In genomic region chr6:158439255-158439654, GRCh38 we compare ENCODE assay signal across 12 cellular contexts.
DNase-seq lines count a peak whose midpoint lies in the region; ATAC-seq and TF ChIP-seq lines count a peak whose summit lies in the region.
"Had no signal": no experiment of that assay in that cellular context is flagged by ENCODE, and none has a peak within 500 bp of the region (broad histone marks: within the 10 kb centered on the region; RNA-seq: fewer than 3 reads in every experiment).

No MANE protein-coding gene starts in this region.

- no peaks in the 10 kb centered on the region for H3K36me3 Mint-ChIP-seq in activated CD4-positive, alpha-beta T cell treated with anti-CD3 and anti-CD28 coated beads, Interleukin-2, amount 10 ng/mL, durations not matched to agents 24 days and 14 days (ENCODE audit: low read depth)
- peaks cover 0 to 36% (median 23%) of the 10 kb centered on the region in 5 donors for H3K36me3 Mint-ChIP-seq in naive thymus-derived CD4-positive, alpha-beta T cell

- no peaks in the 10 kb centered on the region for H3K27me3 ChIP-seq in naive thymus-derived CD4-positive, alpha-beta T cell (ENCODE audit: control insufficient read depth in 2 of 2, insufficient read depth in 2 of 2, low read length in 2 of 2)
- H3K27me3 ChIP-seq: BLaER1 treated with 17β-estradiol and CSF1 and Interleukin-3, amounts not matched to agents 10 nM and 100 nM had no signal

- in situ Hi-C loops in G401 (cut with HindIII; ENCODE audit: low sequenced_read_pairs), result no loop called here

- H3K4me3 ChIP-seq in naive thymus-derived CD4-positive, alpha-beta T cell (ENCODE audit: low read length), result no peak overlapping the region
- no peak overlapping the region for H3K4me3 ChIP-seq in foreskin fibroblast (ENCODE audit: low read depth in 1 of 2, low read length in 2 of 2)
- H3K4me3 ChIP-seq: BLaER1 treated with 17β-estradiol and CSF1 and Interleukin-3, amounts not matched to agents 10 nM and 100 nM had no signal

- no peaks in the 10 kb centered on the region for H3K9me3 ChIP-seq in naive thymus-derived CD4-positive, alpha-beta T cell (ENCODE audit: control insufficient read depth in 2 of 3, low read length in 3 of 3)
- H3K9me3 ChIP-seq: BLaER1 treated with 17β-estradiol and CSF1 and Interleukin-3, amounts not matched to agents 10 nM and 100 nM had no signal

- ATAC-seq in GM18499 (IDR thresholded peaks at IDR 0.05; ENCODE audit: insufficient read depth, unreplicated experiment) (peak; percentile 88), GM21390 (IDR thresholded peaks at IDR 0.05; ENCODE audit: unreplicated experiment) (peak; percentile 97), HG03139 (IDR thresholded peaks at IDR 0.05; ENCODE audit: unreplicated experiment) (peak; percentile 94)
- ATAC-seq in naive thymus-derived CD4-positive, alpha-beta T cell, result no peak
- ATAC-seq: activated CD4-positive, alpha-beta T cell treated with anti-CD3 and anti-CD28 coated beads for 36 hours; HCT116 had no signal

- no peaks in the 10 kb centered on the region for H3K4me1 ChIP-seq in naive thymus-derived CD4-positive, alpha-beta T cell (ENCODE audit: control insufficient read depth in 2 of 2, insufficient read depth in 2 of 2, low read length in 2 of 2)

- DNase-seq in RPMI8226, result peak; percentile 72
- no peak for DNase-seq in activated CD4-positive, alpha-beta T cell treated with anti-CD3 and anti-CD28 coated beads, Interleukin-2, amount 10 ng/mL, durations not matched to agents 24 days and 14 days
- DNase-seq in G401 (ENCODE audit: low spot score), result no peak
- DNase-seq in naive thymus-derived CD4-positive, alpha-beta T cell, result no peak
- DNase-seq in foreskin fibroblast, result no peak
- DNase-seq: activated CD4-positive, alpha-beta T cell treated with anti-CD3 and anti-CD28 coated beads for 36 hours; NCI-H524 treated with DMSO at 0.1 percent for 48 hours had no signal

- POLR2A ChIA-PET in naive thymus-derived CD4-positive, alpha-beta T cell (lab: Charles Lee), result no interaction called here

- no peaks in the 10 kb centered on the region for H3K9me3 Mint-ChIP-seq in activated CD4-positive, alpha-beta T cell treated with anti-CD3 and anti-CD28 coated beads, Interleukin-2, amount 10 ng/mL, durations not matched to agents 24 days and 14 days
- no peaks in the 10 kb centered on the region for H3K9me3 Mint-ChIP-seq in naive thymus-derived CD4-positive, alpha-beta T cell

- no peak overlapping the region for H3K4me3 Mint-ChIP-seq in activated CD4-positive, alpha-beta T cell treated with anti-CD3 and anti-CD28 coated beads, Interleukin-2, amount 10 ng/mL, durations not matched to agents 24 days and 14 days
- H3K4me3 Mint-ChIP-seq in naive thymus-derived CD4-positive, alpha-beta T cell, result no peak overlapping the region
- H3K4me3 Mint-ChIP-seq: activated CD4-positive, alpha-beta T cell treated with anti-CD3 and anti-CD28 coated beads for 36 hours had no signal

- CTCF ChIA-PET in naive thymus-derived CD4-positive, alpha-beta T cell (lab: Charles Lee), result interaction anchor here (0.5 to 1.2 kb wide), 2 partner anchors 23 to 219 kb away, joined by 3 to 5 read pairs; no protein-coding TSS in a partner anchor

- peaks cover 3% of the 10 kb centered on the region for H3K4me1 Mint-ChIP-seq in activated CD4-positive, alpha-beta T cell treated with anti-CD3 and anti-CD28 coated beads, Interleukin-2, amount 10 ng/mL, durations not matched to agents 24 days and 14 days
- H3K4me1 Mint-ChIP-seq in naive thymus-derived CD4-positive, alpha-beta T cell, result peaks cover 0 to 7% (median 4%) of the 10 kb centered on the region in 7 donors
- H3K4me1 Mint-ChIP-seq: activated CD4-positive, alpha-beta T cell treated with anti-CD3 and anti-CD28 coated beads for 36 hours had no signal

- H3K36me3 ChIP-seq in naive thymus-derived CD4-positive, alpha-beta T cell (ENCODE audit: control insufficient read depth in 2 of 3, insufficient read depth in 3 of 3, low read length in 3 of 3), result peaks cover 0 to 7% (median 0%) of the 10 kb centered on the region in 3 experiments

- H3K27ac ChIP-seq in naive thymus-derived CD4-positive, alpha-beta T cell (ENCODE audit: low read depth, low read length), result no peak overlapping the region
- H3K27ac ChIP-seq: BLaER1 treated with 17β-estradiol and CSF1 and Interleukin-3, amounts not matched to agents 10 nM and 100 nM had no signal

- no peak for TF ChIP-seq CTCF in foreskin fibroblast (IDR thresholded peaks at IDR 0.05; ENCODE audit: low read depth, low read length)

- intact Hi-C loops in activated CD4-positive, alpha-beta T cell treated with anti-CD3 and anti-CD28 coated beads, Interleukin-2, amount 10 ng/mL, durations not matched to agents 24 days and 14 days (cut with micrococcal nuclease), result no loop called here
- intact Hi-C loops in naive thymus-derived CD4-positive, alpha-beta T cell (cut with micrococcal nuclease), result no loop called here

- no peak overlapping the region for H3K27ac Mint-ChIP-seq in activated CD4-positive, alpha-beta T cell treated with anti-CD3 and anti-CD28 coated beads, Interleukin-2, amount 10 ng/mL, durations not matched to agents 24 days and 14 days
- no peak overlapping the region for H3K27ac Mint-ChIP-seq in naive thymus-derived CD4-positive, alpha-beta T cell
- H3K27ac Mint-ChIP-seq: activated CD4-positive, alpha-beta T cell treated with anti-CD3 and anti-CD28 coated beads for 36 hours had no signal

- H3K27me3 Mint-ChIP-seq in activated CD4-positive, alpha-beta T cell treated with anti-CD3 and anti-CD28 coated beads, Interleukin-2, amount 10 ng/mL, durations not matched to agents 24 days and 14 days, result no peaks in the 10 kb centered on the region
- H3K27me3 Mint-ChIP-seq in naive thymus-derived CD4-positive, alpha-beta T cell, result no peaks in the 10 kb centered on the region
- H3K27me3 Mint-ChIP-seq: activated CD4-positive, alpha-beta T cell treated with anti-CD3 and anti-CD28 coated beads for 36 hours had no signal
